1 cellular context compared by ENCODE assay signal in the genomic region with DNA sequence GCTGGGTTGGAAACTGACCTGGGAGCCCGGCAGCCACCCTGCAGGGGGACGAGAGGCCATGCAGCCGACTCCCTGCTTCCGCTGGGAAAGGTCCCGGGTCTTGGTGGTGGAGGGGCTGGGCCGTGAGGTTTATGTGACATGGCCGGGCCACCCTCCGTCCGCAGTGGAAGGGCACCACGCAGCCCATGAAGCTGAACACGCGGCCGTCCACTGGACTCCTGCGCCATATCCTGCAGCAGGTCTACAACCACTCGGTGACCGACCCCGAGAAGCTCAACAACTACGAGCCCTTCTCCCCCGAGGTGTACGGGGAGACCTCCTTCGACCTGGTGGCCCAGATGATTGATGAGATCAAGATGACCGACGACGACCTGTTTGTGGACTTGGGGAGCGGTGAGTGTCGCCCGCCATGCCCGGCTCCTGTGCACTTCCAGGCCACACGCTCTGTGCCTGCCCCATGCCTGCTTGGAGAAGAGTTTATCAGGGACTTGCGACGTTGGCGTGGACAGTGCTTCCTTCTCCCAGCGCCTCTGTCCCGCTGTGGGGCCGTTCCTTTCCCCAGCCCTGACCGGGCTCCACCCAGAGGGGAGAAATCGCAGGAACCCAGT.
TF ChIP-seq lines count a peak whose summit lies in the region.

No MANE protein-coding gene starts in this region.

TF ChIP-seq in K562, 482 proteins besides CTCF, POLR2A, EP300 and RAD21:
- TF ChIP-seq RBM22 (IDR thresholded peaks at IDR 0.05; ENCODE audit: low read depth, low read length, poor library complexity, severe bottlenecking) (peak; percentile 25), POLR2AphosphoS5 (IDR thresholded peaks at IDR 0.05; ENCODE audit: control insufficient read depth, insufficient read depth, low read depth, low read length) (no peak)
